ENCODE assay signal across 15 cellular contexts in genomic region chr15:59993950-59994401, GRCh38. TPM values are rescaled to one million over a fixed set of nuclear protein-coding genes. Genes with fewer than 3 reads are reported as not detected.
DNase-seq lines count a peak whose midpoint lies in the region; ATAC-seq lines count a peak whose summit lies in the region.
"Had no signal": no experiment of that assay in that cellular context is flagged by ENCODE, and none has a peak within 500 bp of the region (broad histone marks: within the 10 kb centered on the region; RNA-seq: fewer than 3 reads in every experiment).

No MANE protein-coding gene starts in this region.

- H2BK120ac ChIP-seq in neuronal stem cell (ENCODE audit: low read depth, low read length), result no peak overlapping the region

- H3K27ac Mint-ChIP-seq in activated naive CD8-positive, alpha-beta T cell treated with anti-CD3 and anti-CD28 coated beads, Interleukin-2, amount 50 U/mL, for 24 hours, result no peak overlapping the region

- peaks cover 17 to 21% of the 10 kb centered on the region in 2 donors for H3K4me1 ChIP-seq in neuronal stem cell (ENCODE audit: control insufficient read depth in 2 of 2, insufficient read depth in 1 of 2, low read depth in 1 of 2, low read length in 2 of 2)

- peak overlapping the region; percentile 21 for H3K4me3 Mint-ChIP-seq in activated naive CD8-positive, alpha-beta T cell treated with anti-CD3 and anti-CD28 coated beads, Interleukin-2, amount 50 U/mL, for 24 hours
- H3K4me3 Mint-ChIP-seq in activated T-cell treated with anti-CD3 and anti-CD28 coated beads, Interleukin-2, amount 50 U/mL, for 4 hours, result no peak overlapping the region

- H3K9me3 ChIP-seq in neuronal stem cell (replicated peaks in 1 of 2; ENCODE audit: control insufficient read depth in 2 of 2, insufficient read depth in 1 of 2, low read depth in 1 of 2, low read length in 2 of 2), result peaks cover 0 to 17% of the 10 kb centered on the region in 2 donors
- H3K9me3 ChIP-seq: colonic mucosa, tibial artery had no signal

- no peak overlapping the region for H3K18ac ChIP-seq in neuronal stem cell (ENCODE audit: low read length)

- H2BK12ac ChIP-seq in neuronal stem cell (ENCODE audit: low read length), result no peak overlapping the region

- H3K27ac ChIP-seq in neuronal stem cell (replicated peaks; ENCODE audit: low read length), result no peak overlapping the region
- H3K27ac ChIP-seq: 22Rv1, colonic mucosa, tibial artery had no signal

- peaks cover 4% of the 10 kb centered on the region for H3K36me3 Mint-ChIP-seq in activated naive CD8-positive, alpha-beta T cell treated with anti-CD3 and anti-CD28 coated beads, Interleukin-2, amount 50 U/mL, for 24 hours (ENCODE audit: low read depth)
- no peaks in the 10 kb centered on the region for H3K36me3 Mint-ChIP-seq in activated T-cell treated with anti-CD3 and anti-CD28 coated beads, Interleukin-2, amount 50 U/mL, for 4 hours (ENCODE audit: insufficient read depth)

- H3K27me3 Mint-ChIP-seq in activated naive CD8-positive, alpha-beta T cell treated with anti-CD3 and anti-CD28 coated beads, Interleukin-2, amount 50 U/mL, for 24 hours, result peaks cover 78% of the 10 kb centered on the region
- peaks cover 79% of the 10 kb centered on the region for H3K27me3 Mint-ChIP-seq in activated T-cell treated with anti-CD3 and anti-CD28 coated beads, Interleukin-2, amount 50 U/mL, for 4 hours (ENCODE audit: low read depth)

- peaks cover 30% of the 10 kb centered on the region for H3K4me1 Mint-ChIP-seq in activated naive CD8-positive, alpha-beta T cell treated with anti-CD3 and anti-CD28 coated beads, Interleukin-2, amount 50 U/mL, for 24 hours
- H3K4me1 Mint-ChIP-seq in activated T-cell treated with anti-CD3 and anti-CD28 coated beads, Interleukin-2, amount 50 U/mL, for 4 hours (ENCODE audit: low read depth), result peaks cover 16% of the 10 kb centered on the region

- H3K9me3 Mint-ChIP-seq in activated naive CD8-positive, alpha-beta T cell treated with anti-CD3 and anti-CD28 coated beads, Interleukin-2, amount 50 U/mL, for 24 hours, result no peaks in the 10 kb centered on the region
- H3K9me3 Mint-ChIP-seq in activated T-cell treated with anti-CD3 and anti-CD28 coated beads, Interleukin-2, amount 50 U/mL, for 4 hours, result no peaks in the 10 kb centered on the region

- no peaks in the 10 kb centered on the region for H3K79me1 ChIP-seq in neuronal stem cell (ENCODE audit: low read depth, low read length)

- peaks cover 0 to 46% (median 13%) of the 10 kb centered on the region in 3 experiments for H3K27me3 ChIP-seq in neuronal stem cell (ENCODE audit: control insufficient read depth in 3 of 3, insufficient read depth in 3 of 3, low read depth in 1 of 3, low read length in 3 of 3)

- H3K23ac ChIP-seq in neuronal stem cell (ENCODE audit: low read depth, low read length, poor library complexity), result no peak overlapping the region

- H2AFZ ChIP-seq in neuronal stem cell (ENCODE audit: low read length), result no peak overlapping the region

- H2BK15ac ChIP-seq in neuronal stem cell (ENCODE audit: low read length), result no peak overlapping the region

- H3K4me3 ChIP-seq in neuronal stem cell (ENCODE audit: low read length in 2 of 2), result peak overlapping the region in 1 of 2 donors; percentile 1
- H3K4me3 ChIP-seq: colonic mucosa, tibial artery had no signal

- WGBS in neuronal stem cell (ENCODE audit: extremely low coverage in 2 of 2, insufficient read length in 2 of 2, insufficient replicate concordance in 1 of 2), 2 donors, result no CpG with 5 or more reads among the region's 20 CpGs

- ATAC-seq in activated naive CD8-positive, alpha-beta T cell treated with anti-CD3 and anti-CD28 coated beads, Interleukin-2, amount 50 U/mL, for 24 hours, result no peak
- ATAC-seq in HG02623 (IDR thresholded peaks at IDR 0.05; ENCODE audit: unreplicated experiment), result no peak
- ATAC-seq in HG02852 (IDR thresholded peaks at IDR 0.05; ENCODE audit: unreplicated experiment), result no peak
- no peak for ATAC-seq in activated T-cell treated with anti-CD3 and anti-CD28 coated beads, Interleukin-2, amount 50 U/mL, for 4 hours

- no peak overlapping the region for H3K4ac ChIP-seq in neuronal stem cell (ENCODE audit: low read length)

- peak overlapping the region; percentile 29 for H3K4me2 ChIP-seq in neuronal stem cell (ENCODE audit: insufficient read depth, low read length, poor library complexity, severe bottlenecking)

- H4K91ac ChIP-seq in neuronal stem cell (ENCODE audit: low read depth, low read length, poor library complexity), result no peak overlapping the region

- H3K36me3 ChIP-seq in neuronal stem cell (replicated peaks in 1 of 2; ENCODE audit: control insufficient read depth in 2 of 2, insufficient read depth in 2 of 2, low read length in 2 of 2), result peaks cover 0 to 25% of the 10 kb centered on the region in 2 donors
- H3K36me3 ChIP-seq: colonic mucosa, tibial artery had no signal

- H3K9ac ChIP-seq in neuronal stem cell (ENCODE audit: low read depth, low read length, poor library complexity), result no peak overlapping the region

- H3K14ac ChIP-seq in neuronal stem cell (ENCODE audit: low read length), result peak overlapping the region; percentile 39

- no peak overlapping the region for H4K8ac ChIP-seq in neuronal stem cell (ENCODE audit: low read depth, low read length)

- no peak overlapping the region for H2BK5ac ChIP-seq in neuronal stem cell (ENCODE audit: low read length)

- H2AK5ac ChIP-seq in neuronal stem cell (ENCODE audit: low read depth, low read length), result no peak overlapping the region

- DNase-seq in NCI-H510A treated with DMSO at 0.1 percent for 48 hours (lab: John Stamatoyannopoulos, UW) (peak; percentile 10), NCI-H510A (lab: John Stamatoyannopoulos, UW) (no peak), HT1080 (ENCODE audit: low read depth) (peak; percentile 11), neuronal stem cell (ENCODE audit: low spot score) (peak; percentile 46)
- no peak for DNase-seq in activated naive CD8-positive, alpha-beta T cell treated with anti-CD3 and anti-CD28 coated beads, Interleukin-2, amount 50 U/mL, for 24 hours
- no peak for DNase-seq in activated T-cell treated with anti-CD3 and anti-CD28 coated beads, Interleukin-2, amount 50 U/mL, for 4 hours
- DNase-seq: colonic mucosa, mesenchymal stem cell, NCI-H1105 treated with DMSO at 0.1 percent for 48 hours, T1000, tibial artery had no signal

RNA-seq across cellular contexts. Expression of gene FOXB1, which starts 10.1 kb away (rescaled TPM):
- total RNA-seq in HT1080 (2014; rRNA removed; shearing (Covaris generic)), result not detected in 2 replicates
- not detected in 2 replicates for polyA plus RNA-seq in HT1080 (2015; cell fraction: cytosol; rRNA removed)
- not detected in 2 replicates for polyA plus RNA-seq in HT1080 (2015; cell fraction: nucleus; rRNA removed)
- polyA plus RNA-seq in neuronal stem cell (2013, experiment 1 of 2), result 0.06 TPM
- 0.12 TPM for polyA plus RNA-seq in neuronal stem cell (2013, experiment 2 of 2)
- under 1 TPM; 0.26 to 0.46 (median 0.27) TPM for total RNA-seq in activated T-cell treated with anti-CD3 and anti-CD28 coated beads, Interleukin-2, amount 50 U/mL, for 4 hours
- total RNA-seq: colonic mucosa, H4 had no signal

Comparison
In these comparisons a context has a peak if more than half of its experiments do, and no peak if none do; other contexts are left out.
1. DNase-seq: peak in NCI-H510A treated with DMSO at 0.1 percent for 48 hours (single experiment), HT1080 (single experiment) and neuronal stem cell (single experiment); none in NCI-H510A (single experiment), activated naive CD8-positive, alpha-beta T cell treated with anti-CD3 and anti-CD28 coated beads, Interleukin-2, amount 50 U/mL, for 24 hours (single experiment) and activated T-cell treated with anti-CD3 and anti-CD28 coated beads, Interleukin-2, amount 50 U/mL, for 4 hours (single experiment).